ENCODE assay signal across 14 cellular contexts in genomic region chr15:91956026-91956723, GRCh38.
A peak's percentile ranks its signal among the peaks of the same experiment; 100 is the strongest.
DNase-seq lines count a peak whose midpoint lies in the region; ATAC-seq and TF ChIP-seq lines count a peak whose summit lies in the region.
"Had no signal": no experiment of that assay in that cellular context is flagged by ENCODE, and none has a peak within 500 bp of the region (broad histone marks: within the 10 kb centered on the region; RNA-seq: fewer than 3 reads in every experiment).

No MANE protein-coding gene starts in this region.

- TF ChIP-seq CTCF in RWPE2 (IDR thresholded peaks at IDR 0.05; ENCODE audit: poor library complexity, severe bottlenecking) (no peak), omental fat pad (IDR thresholded peaks at IDR 0.05) (no peak), testis (IDR thresholded peaks at IDR 0.05) (no peak)

- no peak for TF ChIP-seq POLR2A in testis (IDR thresholded peaks at IDR 0.05)

- peak overlapping the region; percentile 13 to 69 (median 36); a peak in 19 of 22 replicates for H3K4me2 ChIP-seq in BLaER1 treated with 17β-estradiol and CSF1 and Interleukin-3, amounts not matched to agents 10 nM and 100 nM

- no peak overlapping the region for H3K27ac ChIP-seq in BLaER1 treated with 17β-estradiol and CSF1 and Interleukin-3, amounts not matched to agents 10 nM and 100 nM
- H3K27ac ChIP-seq in RWPE2 (ENCODE audit: poor library complexity, severe bottlenecking) = peak overlapping the region; percentile 90
- peak overlapping the region in 1 of 2 donors; percentile 24 for H3K27ac ChIP-seq in testis

- no peak overlapping the region for H3K4me3 ChIP-seq in BLaER1 treated with 17β-estradiol and CSF1 and Interleukin-3, amounts not matched to agents 10 nM and 100 nM
- H3K4me3 ChIP-seq in RWPE2 (ENCODE audit: severe bottlenecking) (no peak overlapping the region), testis (no peak overlapping the region)

- peak; percentile 68 for ATAC-seq in RWPE2 (ENCODE audit: low read depth)
- ATAC-seq in omental fat pad (ENCODE audit: low FRiP score) = peak; percentile 63
- no peak for ATAC-seq in GM21367 (IDR thresholded peaks at IDR 0.05; ENCODE audit: unreplicated experiment)

- no peaks in the 10 kb centered on the region for H3K27me3 ChIP-seq in BLaER1 treated with 17β-estradiol and CSF1 and Interleukin-3, amounts not matched to agents 10 nM and 100 nM
- no peaks in the 10 kb centered on the region for H3K27me3 ChIP-seq in RWPE2 (ENCODE audit: insufficient read depth, poor library complexity, severe bottlenecking)
- H3K27me3 ChIP-seq in testis = no peaks in the 10 kb centered on the region

- no peak for DNase-seq in RWPE2 (ENCODE audit: low spot score)
- DNase-seq in fibroblast of peridontal ligament (ENCODE audit: extremely low read depth) = peak; percentile 57
- DNase-seq in omental fat pad (ENCODE audit: low spot score) = no peak
- DNase-seq in testis = no peak
- no peak for DNase-seq in nucleus accumbens (lab: John Stamatoyannopoulos, UW)
- no peak for DNase-seq in HUDEP-2 (lab: John Stamatoyannopoulos, UW; ENCODE audit: unreplicated experiment in 76 of 76)
- DNase-seq: activated CD4-positive, alpha-beta T cell treated with anti-CD3 and anti-CD28 coated beads, Interleukin-2, amount 50 U/mL, for 48 hours; amygdala; CD8-positive, alpha-beta memory T cell; hypothalamus; NCI-H1105; RPMI8226 had no signal

- intact Hi-C loops in testis (cut with DNase I; ENCODE audit: low total_unique reads) = no loop called here

- no peaks in the 10 kb centered on the region for H3K36me3 ChIP-seq in BLaER1 treated with 17β-estradiol and CSF1 and Interleukin-3, amounts not matched to agents 10 nM and 100 nM
- H3K36me3 ChIP-seq in RWPE2 (ENCODE audit: low read depth) (no peaks in the 10 kb centered on the region), testis (ENCODE audit: low read depth, missing control alignments) (no peaks in the 10 kb centered on the region)

- 60 to 61% methylated on average over 8 of the region's 8 CpGs for WGBS in testis, 2 donors

- peaks cover 18 to 55% (median 36%) of the 10 kb centered on the region in 10 experiments for H3K4me1 ChIP-seq in BLaER1 treated with 17β-estradiol and CSF1 and Interleukin-3, amounts not matched to agents 10 nM and 100 nM
- H3K4me1 ChIP-seq in RWPE2 (ENCODE audit: insufficient read depth, poor library complexity, severe bottlenecking) = peaks cover 42% of the 10 kb centered on the region
- peaks cover 6% of the 10 kb centered on the region for H3K4me1 ChIP-seq in testis

- H4K20me1 ChIP-seq in BLaER1 treated with 17β-estradiol and CSF1 and Interleukin-3, amounts not matched to agents 10 nM and 100 nM = peaks cover 0 to 7% (median 0%) of the 10 kb centered on the region in 11 experiments; a peak in 1 of 22 replicates

- no peaks in the 10 kb centered on the region for H3K9me3 ChIP-seq in BLaER1 treated with 17β-estradiol and CSF1 and Interleukin-3, amounts not matched to agents 10 nM and 100 nM (replicated peaks in 1 of 11)
- H3K9me3 ChIP-seq in RWPE2 (ENCODE audit: severe bottlenecking) (no peaks in the 10 kb centered on the region), testis (no peaks in the 10 kb centered on the region)

- H3K9ac ChIP-seq in BLaER1 treated with 17β-estradiol and CSF1 and Interleukin-3, amounts not matched to agents 10 nM and 100 nM = no peak overlapping the region; a peak in 1 of 22 replicates
